In the genomic region with DNA sequence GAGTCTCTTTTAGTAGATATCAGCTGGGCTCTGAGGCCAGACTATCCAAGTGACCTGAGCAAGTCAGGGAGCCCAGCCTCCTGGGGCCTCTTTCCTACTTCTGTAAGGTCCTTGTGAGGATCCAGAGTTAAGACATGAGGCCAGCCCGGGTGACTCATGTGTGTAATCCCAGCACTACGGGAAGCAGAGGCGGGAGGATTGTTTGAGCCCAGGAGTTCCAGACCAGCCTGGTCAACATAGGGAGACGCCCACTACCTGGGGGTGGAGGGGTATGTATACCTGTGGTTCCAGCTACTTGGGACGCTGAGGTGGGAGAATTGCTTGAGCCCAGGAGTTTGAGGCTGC, we compare ENCODE assay signal across 10 cellular contexts. TPM values are rescaled to one million over a fixed set of nuclear protein-coding genes. Genes with fewer than 3 reads are reported as not detected.
DNase-seq lines count a peak whose midpoint lies in the region; ATAC-seq, FAIRE-seq and TF ChIP-seq lines count a peak whose summit lies in the region.
"Had no signal": no experiment of that assay in that cellular context is flagged by ENCODE, and none has a peak within 500 bp of the region (broad histone marks: within the 10 kb centered on the region; RNA-seq: fewer than 3 reads in every experiment).

No MANE protein-coding gene starts in this region.

- no peak for TF ChIP-seq RAD21 in A549 (conservative IDR thresholded peaks at IDR 0.05 in 1 of 2, IDR thresholded peaks at IDR 0.05 in 1 of 2)

- ATAC-seq in A549 (peak; percentile 78), mucosa of descending colon (peak; percentile 85), GM21786 (IDR thresholded peaks at IDR 0.05; ENCODE audit: unreplicated experiment) (no peak), HG03521 (IDR thresholded peaks at IDR 0.05; ENCODE audit: unreplicated experiment) (no peak)

- H3K4me3 ChIP-seq in A549 (no peak overlapping the region), HUES64 (ENCODE audit: low read length) (peak overlapping the region; percentile 59), choroid plexus epithelial cell (ENCODE audit: low read depth, low read length) (no peak overlapping the region), mucosa of descending colon (no peak overlapping the region)

- H3K4me1 ChIP-seq in A549 (peaks cover 9% of the 10 kb centered on the region), HUES64 (ENCODE audit: insufficient read depth, low read length) (peaks cover 9% of the 10 kb centered on the region; the same call in 1 of the 2 replicates), mucosa of descending colon (ENCODE audit: low read depth) (peaks cover 3% of the 10 kb centered on the region)

- H3K36me3 ChIP-seq in HUES64 (ENCODE audit: insufficient read depth, low read length), result peaks cover 5% of the 10 kb centered on the region; the same call in 1 of the 2 replicates
- no peaks in the 10 kb centered on the region for H3K36me3 ChIP-seq in mucosa of descending colon (ENCODE audit: low read depth)

- CTCF ChIA-PET in A549 (lab: Yijun Ruan, JAX), result interaction anchor here (0.9 to 11.8 kb wide), 9 partner anchors 12 to 108 kb away, joined by 3 to 81 read pairs (median 5); a partner anchor contains a TSS

- no peak for FAIRE-seq in A549 (lab: Jason Lieb, UNC)

- H3K27ac ChIP-seq in A549, result peak overlapping the region in 1 of 2 experiments; percentile 45; a peak in 2 of 6 replicates
- H3K27ac ChIP-seq in HUES64 (ENCODE audit: low read depth, low read length), result no peak overlapping the region

- H3K9me3 ChIP-seq in A549, result no peaks in the 10 kb centered on the region
- H3K9me3 ChIP-seq in HUES64 (ENCODE audit: insufficient read depth, low read depth, low read length), result peaks cover 3% of the 10 kb centered on the region; the same call in 1 of the 2 replicates
- no peaks in the 10 kb centered on the region for H3K9me3 ChIP-seq in mucosa of descending colon

- 35% methylated on average over 5 of the region's 5 CpGs for WGBS in A549 (ENCODE audit: missing lambda C conversion rate)
- WGBS in HUES64, result 19% methylated on average over 5 of the region's 5 CpGs

- peak overlapping the region; percentile 74; the same call in 1 of the 2 replicates for H3K9ac ChIP-seq in HUES64 (ENCODE audit: low read depth, low read length)

- H3K4me2 ChIP-seq in A549, result peak overlapping the region; percentile 27

- DNase-seq in A549 (ENCODE audit: low read depth in 1 of 2, low spot score in 1 of 2) (peak; percentile 35 to 50), choroid plexus epithelial cell (ENCODE audit: low read depth) (peak; percentile 75), mucosa of descending colon (no peak), OCI-M2 (lab: John Stamatoyannopoulos, UW; ENCODE audit: unreplicated experiment) (no peak), DMS79 (lab: John Stamatoyannopoulos, UW) (no peak)
- DNase-seq: NCI-H146 had no signal

- TF ChIP-seq EP300 in A549 (IDR thresholded peaks at IDR 0.05), result no peak

- TF ChIP-seq CTCF in A549 (IDR thresholded peaks at IDR 0.05) (no peak), choroid plexus epithelial cell (conservative IDR thresholded peaks at IDR 0.05; ENCODE audit: low read depth, low read length) (no peak), mucosa of descending colon (IDR thresholded peaks at IDR 0.05) (no peak)

- intact Hi-C loops in mucosa of descending colon (cut with DNase I, micrococcal nuclease), result no loop called here

- POLR2A ChIA-PET in A549 (lab: Yijun Ruan, JAX), result no interaction called here

- no peaks in the 10 kb centered on the region for H3K27me3 ChIP-seq in HUES64 (ENCODE audit: insufficient read depth, low read length)

- TF ChIP-seq POLR2A in A549 (IDR thresholded peaks at IDR 0.05; ENCODE audit: low read length), result no peak

TF ChIP-seq in A549, 52 proteins besides CTCF, POLR2A, EP300 and RAD21:
- TF ChIP-seq EHF (CRISPR knock-in tag; IDR thresholded peaks at IDR 0.05), result no peak
- TF ChIP-seq CHD4 (IDR thresholded peaks at IDR 0.05; ENCODE audit: borderline replicate concordance), result no peak
- TF ChIP-seq ESRRA (IDR thresholded peaks at IDR 0.05; ENCODE audit: borderline replicate concordance, low read length), result no peak
- TF ChIP-seq, protein P1, sequence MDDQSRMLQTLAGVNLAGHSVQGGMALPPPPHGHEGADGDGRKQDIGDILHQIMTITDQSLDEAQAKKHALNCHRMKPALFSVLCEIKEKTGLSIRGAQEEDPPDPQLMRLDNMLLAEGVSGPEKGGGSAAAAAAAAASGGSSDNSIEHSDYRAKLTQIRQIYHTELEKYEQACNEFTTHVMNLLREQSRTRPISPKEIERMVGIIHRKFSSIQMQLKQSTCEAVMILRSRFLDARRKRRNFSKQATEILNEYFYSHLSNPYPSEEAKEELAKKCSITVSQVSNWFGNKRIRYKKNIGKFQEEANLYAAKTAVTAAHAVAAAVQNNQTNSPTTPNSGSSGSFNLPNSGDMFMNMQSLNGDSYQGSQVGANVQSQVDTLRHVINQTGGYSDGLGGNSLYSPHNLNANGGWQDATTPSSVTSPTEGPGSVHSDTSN (IDR thresholded peaks at IDR 0.05), result no peak
- no peak for TF ChIP-seq FOXS1 (CRISPR knock-in tag; IDR thresholded peaks at IDR 0.05)
- TF ChIP-seq EHMT2 (IDR thresholded peaks at IDR 0.05; ENCODE audit: low read depth), result no peak
- no peak for TF ChIP-seq CEBPB (IDR thresholded peaks at IDR 0.05)
- TF ChIP-seq ZFP36 (IDR thresholded peaks at IDR 0.05; ENCODE audit: borderline replicate concordance, partially characterized antibody), result no peak
- no peak for TF ChIP-seq RCOR1 (IDR thresholded peaks at IDR 0.05; ENCODE audit: low read depth, low read length)
- TF ChIP-seq, protein P2, sequence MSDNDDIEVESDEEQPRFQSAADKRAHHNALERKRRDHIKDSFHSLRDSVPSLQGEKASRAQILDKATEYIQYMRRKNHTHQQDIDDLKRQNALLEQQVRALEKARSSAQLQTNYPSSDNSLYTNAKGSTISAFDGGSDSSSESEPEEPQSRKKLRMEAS (IDR thresholded peaks at IDR 0.05), result no peak
- TF ChIP-seq PHF8 (IDR thresholded peaks at IDR 0.05; ENCODE audit: borderline replicate concordance, low read depth), result no peak
- TF ChIP-seq RFX5 (IDR thresholded peaks at IDR 0.05), result no peak
- TF ChIP-seq MYC (IDR thresholded peaks at IDR 0.05; ENCODE audit: borderline replicate concordance, low read length), result no peak
- TF ChIP-seq, protein P3, sequence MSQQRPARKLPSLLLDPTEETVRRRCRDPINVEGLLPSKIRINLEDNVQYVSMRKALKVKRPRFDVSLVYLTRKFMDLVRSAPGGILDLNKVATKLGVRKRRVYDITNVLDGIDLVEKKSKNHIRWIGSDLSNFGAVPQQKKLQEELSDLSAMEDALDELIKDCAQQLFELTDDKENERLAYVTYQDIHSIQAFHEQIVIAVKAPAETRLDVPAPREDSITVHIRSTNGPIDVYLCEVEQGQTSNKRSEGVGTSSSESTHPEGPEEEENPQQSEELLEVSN (IDR thresholded peaks at IDR 0.05; ENCODE audit: borderline replicate concordance, low read depth), result no peak
- TF ChIP-seq, protein P4, sequence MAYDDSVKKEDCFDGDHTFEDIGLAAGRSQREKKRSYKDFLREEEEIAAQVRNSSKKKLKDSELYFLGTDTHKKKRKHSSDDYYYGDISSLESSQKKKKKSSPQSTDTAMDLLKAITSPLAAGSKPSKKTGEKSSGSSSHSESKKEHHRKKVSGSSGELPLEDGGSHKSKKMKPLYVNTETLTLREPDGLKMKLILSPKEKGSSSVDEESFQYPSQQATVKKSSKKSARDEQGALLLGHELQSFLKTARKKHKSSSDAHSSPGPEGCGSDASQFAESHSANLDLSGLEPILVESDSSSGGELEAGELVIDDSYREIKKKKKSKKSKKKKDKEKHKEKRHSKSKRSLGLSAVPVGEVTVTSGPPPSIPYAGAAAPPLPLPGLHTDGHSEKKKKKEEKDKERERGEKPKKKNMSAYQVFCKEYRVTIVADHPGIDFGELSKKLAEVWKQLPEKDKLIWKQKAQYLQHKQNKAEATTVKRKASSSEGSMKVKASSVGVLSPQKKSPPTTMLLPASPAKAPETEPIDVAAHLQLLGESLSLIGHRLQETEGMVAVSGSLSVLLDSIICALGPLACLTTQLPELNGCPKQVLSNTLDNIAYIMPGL (CRISPR knock-in tag; IDR thresholded peaks at IDR 0.05; ENCODE audit: borderline replicate concordance), result no peak
- TF ChIP-seq RNF2 (IDR thresholded peaks at IDR 0.05; ENCODE audit: borderline replicate concordance, low read depth), result no peak

RNA-seq across cellular contexts. Expression of a gene that starts 36.9 kb away (rescaled TPM):
- polyA plus RNA-seq in A549 (2011; rRNA removed) (52.3 and 55.6 TPM in 2 replicates), A549 (2017; fragmentation: RNase III; extraction: RNeasy Plus Mini Kit Qiagen cat#74134 plus additional on column Dnase treatment) (33.8 to 34.5 TPM (median 34.1 TPM) in 3 replicates)
- polyA plus RNA-seq in A549 (2012; cell fraction: cytosol; rRNA removed), result 39.9 and 40.1 TPM in 2 replicates
- 57.3 and 71.4 TPM in 2 replicates for polyA plus RNA-seq in A549 (2012; cell fraction: nucleus; rRNA removed)
- 48.8 and 54.1 TPM in 2 replicates for polyA minus RNA-seq in A549 (2011; rRNA and poly(A)+ RNA removed)
- 33.3 TPM for polyA plus RNA-seq in HUES64 (2013, experiment 1 of 2)
- polyA plus RNA-seq in HUES64 (2013, experiment 2 of 2), result 34.2 TPM
- total RNA-seq in mucosa of descending colon, result 10 to 100 TPM in 2 of 3 donors, 1 to 10 TPM in 1; 8.9 to 14.4 (median 11.4) TPM

RNA-seq across cellular contexts. Expression of a gene that starts 43.2 kb away (rescaled TPM):
- polyA plus RNA-seq in A549 (2011; rRNA removed), result 63.7 and 72.6 TPM in 2 replicates
- polyA plus RNA-seq in A549 (2012; cell fraction: cytosol; rRNA removed), result 91.1 and 125 TPM in 2 replicates
- 283 and 338 TPM in 2 replicates for polyA plus RNA-seq in A549 (2012; cell fraction: nucleus; rRNA removed)
- polyA plus RNA-seq in A549 (2017; fragmentation: RNase III; extraction: RNeasy Plus Mini Kit Qiagen cat#74134 plus additional on column Dnase treatment), result 87.9 to 98.6 TPM (median 93.1 TPM) in 3 replicates
- 102 and 132 TPM in 2 replicates for polyA minus RNA-seq in A549 (2011; rRNA and poly(A)+ RNA removed)
- 82.8 TPM for polyA plus RNA-seq in HUES64 (2013, experiment 1 of 2)
- 78.6 TPM for polyA plus RNA-seq in HUES64 (2013, experiment 2 of 2)
- total RNA-seq in mucosa of descending colon, result 100 to 1,000 TPM; 211 to 389 (median 271) TPM

RNA-seq across cellular contexts. Expression of a gene that starts 54.9 kb away (rescaled TPM):
- polyA plus RNA-seq in A549 (2011; rRNA removed) (not detected in 2 replicates), A549 (2017; fragmentation: RNase III; extraction: RNeasy Plus Mini Kit Qiagen cat#74134 plus additional on column Dnase treatment) (not detected in 3 replicates)
- polyA plus RNA-seq in A549 (2012; cell fraction: cytosol; rRNA removed), result not detected in 2 replicates
- polyA plus RNA-seq in A549 (2012; cell fraction: nucleus; rRNA removed), result not detected in 2 replicates
- not detected in 2 replicates for polyA minus RNA-seq in A549 (2011; rRNA and poly(A)+ RNA removed)
- polyA plus RNA-seq in HUES64 (2013, experiment 1 of 2), result not detected
- polyA plus RNA-seq in HUES64 (2013, experiment 2 of 2), result not detected
- total RNA-seq in mucosa of descending colon, result not detected
- total RNA-seq: glomerular endothelial cell had no signal

Comparison
In these comparisons a context has a peak if more than half of its experiments do, and no peak if none do; other contexts are left out.
1. ATAC-seq: peak in A549 (2 of 2) and mucosa of descending colon (single experiment); none in GM21786 (single experiment) and HG03521 (single experiment).
2. DNase-seq: peak in A549 (2 of 2) and choroid plexus epithelial cell (single experiment); none in mucosa of descending colon (0 of 3), OCI-M2 (single experiment) and DMS79 (single experiment).